Comparison of ENCODE assay signal across 1 cellular context in genomic region chr16:9469512-9469911, GRCh38.
TF ChIP-seq lines count a peak whose summit lies in the region.

No MANE protein-coding gene starts in this region.

TF ChIP-seq in HepG2, 621 proteins besides CTCF, POLR2A, EP300 and RAD21 (continued from another document):
- TF ChIP-seq, protein P1, sequence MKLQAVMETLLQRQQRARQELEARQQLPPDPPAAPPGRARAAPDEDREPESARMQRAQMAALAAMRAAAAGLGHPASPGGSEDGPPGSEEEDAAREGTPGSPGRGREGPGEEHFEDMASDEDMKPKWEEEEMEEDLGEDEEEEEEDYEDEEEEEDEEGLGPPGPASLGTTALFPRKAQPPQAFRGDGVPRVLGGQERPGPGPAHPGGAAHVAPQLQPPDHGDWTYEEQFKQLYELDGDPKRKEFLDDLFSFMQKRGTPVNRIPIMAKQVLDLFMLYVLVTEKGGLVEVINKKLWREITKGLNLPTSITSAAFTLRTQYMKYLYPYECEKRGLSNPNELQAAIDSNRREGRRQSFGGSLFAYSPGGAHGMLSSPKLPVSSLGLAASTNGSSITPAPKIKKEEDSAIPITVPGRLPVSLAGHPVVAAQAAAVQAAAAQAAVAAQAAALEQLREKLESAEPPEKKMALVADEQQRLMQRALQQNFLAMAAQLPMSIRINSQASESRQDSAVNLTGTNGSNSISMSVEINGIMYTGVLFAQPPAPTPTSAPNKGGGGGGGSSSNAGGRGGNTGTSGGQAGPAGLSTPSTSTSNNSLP (IDR thresholded peaks at IDR 0.05; ENCODE audit: low read depth, low read length) = no peak
- TF ChIP-seq SMARCE1 (IDR thresholded peaks at IDR 0.05; ENCODE audit: borderline replicate concordance) = no peak
- 0 out of 2 replicates have a peak, but pooled peaks have one; percentile 49 for TF ChIP-seq ZNF644 (CRISPR knock-in tag; IDR thresholded peaks at IDR 0.05; ENCODE audit: low read depth)
- TF ChIP-seq ZNF430 (CRISPR knock-in tag; IDR thresholded peaks at IDR 0.05) = no peak
- TF ChIP-seq, protein P2, sequence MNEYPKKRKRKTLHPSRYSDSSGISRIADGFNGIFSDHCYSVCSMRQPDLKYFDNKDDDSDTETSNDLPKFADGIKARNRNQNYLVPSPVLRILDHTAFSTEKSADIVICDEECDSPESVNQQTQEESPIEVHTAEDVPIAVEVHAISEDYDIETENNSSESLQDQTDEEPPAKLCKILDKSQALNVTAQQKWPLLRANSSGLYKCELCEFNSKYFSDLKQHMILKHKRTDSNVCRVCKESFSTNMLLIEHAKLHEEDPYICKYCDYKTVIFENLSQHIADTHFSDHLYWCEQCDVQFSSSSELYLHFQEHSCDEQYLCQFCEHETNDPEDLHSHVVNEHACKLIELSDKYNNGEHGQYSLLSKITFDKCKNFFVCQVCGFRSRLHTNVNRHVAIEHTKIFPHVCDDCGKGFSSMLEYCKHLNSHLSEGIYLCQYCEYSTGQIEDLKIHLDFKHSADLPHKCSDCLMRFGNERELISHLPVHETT (CRISPR knock-in tag; conservative IDR thresholded peaks at IDR 0.05) = no peak
- peak; percentile 81 for TF ChIP-seq CEBPB (IDR thresholded peaks at IDR 0.05; ENCODE audit: borderline replicate concordance, low read depth, low read length)
- TF ChIP-seq, protein P3, sequence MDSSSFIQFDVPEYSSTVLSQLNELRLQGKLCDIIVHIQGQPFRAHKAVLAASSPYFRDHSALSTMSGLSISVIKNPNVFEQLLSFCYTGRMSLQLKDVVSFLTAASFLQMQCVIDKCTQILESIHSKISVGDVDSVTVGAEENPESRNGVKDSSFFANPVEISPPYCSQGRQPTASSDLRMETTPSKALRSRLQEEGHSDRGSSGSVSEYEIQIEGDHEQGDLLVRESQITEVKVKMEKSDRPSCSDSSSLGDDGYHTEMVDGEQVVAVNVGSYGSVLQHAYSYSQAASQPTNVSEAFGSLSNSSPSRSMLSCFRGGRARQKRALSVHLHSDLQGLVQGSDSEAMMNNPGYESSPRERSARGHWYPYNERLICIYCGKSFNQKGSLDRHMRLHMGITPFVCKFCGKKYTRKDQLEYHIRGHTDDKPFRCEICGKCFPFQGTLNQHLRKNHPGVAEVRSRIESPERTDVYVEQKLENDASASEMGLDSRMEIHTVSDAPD (CRISPR knock-in tag; IDR thresholded peaks at IDR 0.05) = no peak
- peak; percentile 93 for TF ChIP-seq FOSL2 (CRISPR knock-in tag; IDR thresholded peaks at IDR 0.05)
- TF ChIP-seq, protein P4, sequence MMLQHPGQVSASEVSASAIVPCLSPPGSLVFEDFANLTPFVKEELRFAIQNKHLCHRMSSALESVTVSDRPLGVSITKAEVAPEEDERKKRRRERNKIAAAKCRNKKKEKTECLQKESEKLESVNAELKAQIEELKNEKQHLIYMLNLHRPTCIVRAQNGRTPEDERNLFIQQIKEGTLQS (CRISPR knock-in tag; IDR thresholded peaks at IDR 0.05) = 0 out of 2 replicates have a peak, but pooled peaks have one; percentile 33
- peak; percentile 63; the same call in 1 of the 2 replicates for TF ChIP-seq FOSL1 (CRISPR knock-in tag; IDR thresholded peaks at IDR 0.05; ENCODE audit: borderline replicate concordance)
- TF ChIP-seq, protein P5, sequence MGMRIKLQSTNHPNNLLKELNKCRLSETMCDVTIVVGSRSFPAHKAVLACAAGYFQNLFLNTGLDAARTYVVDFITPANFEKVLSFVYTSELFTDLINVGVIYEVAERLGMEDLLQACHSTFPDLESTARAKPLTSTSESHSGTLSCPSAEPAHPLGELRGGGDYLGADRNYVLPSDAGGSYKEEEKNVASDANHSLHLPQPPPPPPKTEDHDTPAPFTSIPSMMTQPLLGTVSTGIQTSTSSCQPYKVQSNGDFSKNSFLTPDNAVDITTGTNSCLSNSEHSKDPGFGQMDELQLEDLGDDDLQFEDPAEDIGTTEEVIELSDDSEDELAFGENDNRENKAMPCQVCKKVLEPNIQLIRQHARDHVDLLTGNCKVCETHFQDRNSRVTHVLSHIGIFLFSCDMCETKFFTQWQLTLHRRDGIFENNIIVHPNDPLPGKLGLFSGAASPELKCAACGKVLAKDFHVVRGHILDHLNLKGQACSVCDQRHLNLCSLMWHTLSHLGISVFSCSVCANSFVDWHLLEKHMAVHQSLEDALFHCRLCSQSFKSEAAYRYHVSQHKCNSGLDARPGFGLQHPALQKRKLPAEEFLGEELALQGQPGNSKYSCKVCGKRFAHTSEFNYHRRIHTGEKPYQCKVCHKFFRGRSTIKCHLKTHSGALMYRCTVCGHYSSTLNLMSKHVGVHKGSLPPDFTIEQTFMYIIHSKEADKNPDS (CRISPR knock-in tag; IDR thresholded peaks at IDR 0.05) = no peak
- no peak for TF ChIP-seq KLF9 (CRISPR knock-in tag; IDR thresholded peaks at IDR 0.05; ENCODE audit: low read depth)
- TF ChIP-seq TCF7 (IDR thresholded peaks at IDR 0.05; ENCODE audit: low read depth) = peak; percentile 24; the same call in 1 of the 2 replicates
